In the genomic region with DNA sequence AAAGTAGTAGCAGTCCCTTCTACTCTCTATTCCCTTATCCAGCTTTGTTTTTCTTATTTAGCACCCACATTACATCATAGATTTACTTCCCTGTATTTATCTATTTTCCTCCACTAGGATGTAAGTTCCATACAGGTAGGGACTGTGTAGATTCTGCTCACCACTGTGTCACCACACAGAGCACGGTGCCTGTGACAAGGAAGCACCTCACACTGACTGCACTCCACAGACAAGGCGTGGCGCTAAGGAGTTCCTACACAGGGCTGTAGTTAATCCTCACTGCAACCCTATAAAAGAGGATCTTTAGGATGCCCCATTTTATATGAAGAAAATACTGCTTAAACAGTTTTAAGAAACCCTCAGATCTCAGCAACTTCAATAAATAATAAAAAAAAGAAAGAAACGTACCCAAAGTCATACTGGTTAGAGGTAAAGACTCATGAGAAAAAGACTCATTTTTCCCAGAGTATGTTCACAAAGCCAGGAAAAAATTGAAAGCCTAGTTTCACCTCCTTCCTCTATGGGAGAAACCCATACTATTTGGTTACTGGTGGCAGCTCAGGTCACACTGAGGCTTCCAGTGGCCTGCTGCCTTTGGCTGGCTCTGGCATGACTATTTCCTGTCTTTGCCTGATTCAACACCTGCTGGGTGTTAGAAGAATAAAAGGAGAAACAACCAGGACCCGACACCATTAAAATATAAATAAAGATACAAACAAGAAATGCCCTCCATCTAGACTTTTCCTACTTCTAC, we compare ENCODE assay signal across 3 cellular contexts.
TF ChIP-seq lines count a peak whose summit lies in the region.

No MANE protein-coding gene starts in this region.

TF ChIP-seq in liver, 16 proteins besides CTCF, POLR2A, EP300 and RAD21:
- no peak for TF ChIP-seq GABPA (IDR thresholded peaks at IDR 0.05 in 1 of 2, conservative IDR thresholded peaks at IDR 0.05 in 1 of 2)

TF ChIP-seq in HepG2, 621 proteins besides CTCF, POLR2A, EP300 and RAD21:
- TF ChIP-seq TBL1XR1 (IDR thresholded peaks at IDR 0.05; ENCODE audit: borderline replicate concordance, low read length, partially characterized antibody) (no peak), ZNF260 (CRISPR knock-in tag; IDR thresholded peaks at IDR 0.05; ENCODE audit: borderline replicate concordance, low read depth) (no peak), ZFX (CRISPR knock-in tag; IDR thresholded peaks at IDR 0.05; ENCODE audit: low read depth) (no peak), MTA3 (CRISPR knock-in tag; IDR thresholded peaks at IDR 0.05) (no peak), PAX8 (CRISPR knock-in tag; IDR thresholded peaks at IDR 0.05; ENCODE audit: borderline replicate concordance) (no peak), SRSF4 (IDR thresholded peaks at IDR 0.05; ENCODE audit: low read depth, low read length, poor library complexity, severe bottlenecking) (no peak), ZNF282 (IDR thresholded peaks at IDR 0.05; ENCODE audit: partially characterized antibody) (no peak), PRMT3 (CRISPR knock-in tag; IDR thresholded peaks at IDR 0.05; ENCODE audit: borderline replicate concordance, low read depth) (no peak), RARA (CRISPR knock-in tag; IDR thresholded peaks at IDR 0.05) (no peak), GTF2F1 (IDR thresholded peaks at IDR 0.05; ENCODE audit: low read length) (no peak), ZNF713 (CRISPR knock-in tag; IDR thresholded peaks at IDR 0.05) (no peak)
- TF ChIP-seq, protein P1, sequence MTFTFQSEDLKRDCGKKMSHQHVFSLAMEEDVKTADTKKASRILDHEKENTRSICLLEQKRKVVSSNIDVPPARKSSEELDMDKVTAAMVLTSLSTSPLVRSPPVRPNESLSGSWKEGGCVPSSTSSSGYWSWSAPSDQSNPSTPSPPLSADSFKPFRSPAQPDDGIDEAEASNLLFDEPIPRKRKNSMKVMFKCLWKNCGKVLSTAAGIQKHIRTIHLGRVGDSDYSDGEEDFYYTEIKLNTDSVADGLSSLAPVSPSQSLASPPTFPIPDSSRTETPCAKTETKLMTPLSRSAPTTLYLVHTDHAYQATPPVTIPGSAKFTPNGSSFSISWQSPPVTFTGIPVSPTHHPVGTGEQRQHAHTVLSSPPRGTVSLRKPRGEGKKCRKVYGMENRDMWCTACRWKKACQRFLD (CRISPR knock-in tag; IDR thresholded peaks at IDR 0.05; ENCODE audit: borderline replicate concordance), result no peak
- TF ChIP-seq, protein P2, sequence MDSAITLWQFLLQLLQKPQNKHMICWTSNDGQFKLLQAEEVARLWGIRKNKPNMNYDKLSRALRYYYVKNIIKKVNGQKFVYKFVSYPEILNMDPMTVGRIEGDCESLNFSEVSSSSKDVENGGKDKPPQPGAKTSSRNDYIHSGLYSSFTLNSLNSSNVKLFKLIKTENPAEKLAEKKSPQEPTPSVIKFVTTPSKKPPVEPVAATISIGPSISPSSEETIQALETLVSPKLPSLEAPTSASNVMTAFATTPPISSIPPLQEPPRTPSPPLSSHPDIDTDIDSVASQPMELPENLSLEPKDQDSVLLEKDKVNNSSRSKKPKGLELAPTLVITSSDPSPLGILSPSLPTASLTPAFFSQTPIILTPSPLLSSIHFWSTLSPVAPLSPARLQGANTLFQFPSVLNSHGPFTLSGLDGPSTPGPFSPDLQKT (CRISPR knock-in tag; IDR thresholded peaks at IDR 0.05; ENCODE audit: borderline replicate concordance), result no peak
- TF ChIP-seq, protein P3, sequence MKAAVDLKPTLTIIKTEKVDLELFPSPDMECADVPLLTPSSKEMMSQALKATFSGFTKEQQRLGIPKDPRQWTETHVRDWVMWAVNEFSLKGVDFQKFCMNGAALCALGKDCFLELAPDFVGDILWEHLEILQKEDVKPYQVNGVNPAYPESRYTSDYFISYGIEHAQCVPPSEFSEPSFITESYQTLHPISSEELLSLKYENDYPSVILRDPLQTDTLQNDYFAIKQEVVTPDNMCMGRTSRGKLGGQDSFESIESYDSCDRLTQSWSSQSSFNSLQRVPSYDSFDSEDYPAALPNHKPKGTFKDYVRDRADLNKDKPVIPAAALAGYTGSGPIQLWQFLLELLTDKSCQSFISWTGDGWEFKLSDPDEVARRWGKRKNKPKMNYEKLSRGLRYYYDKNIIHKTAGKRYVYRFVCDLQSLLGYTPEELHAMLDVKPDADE (CRISPR knock-in tag; IDR thresholded peaks at IDR 0.05), result no peak
- TF ChIP-seq, protein P4, sequence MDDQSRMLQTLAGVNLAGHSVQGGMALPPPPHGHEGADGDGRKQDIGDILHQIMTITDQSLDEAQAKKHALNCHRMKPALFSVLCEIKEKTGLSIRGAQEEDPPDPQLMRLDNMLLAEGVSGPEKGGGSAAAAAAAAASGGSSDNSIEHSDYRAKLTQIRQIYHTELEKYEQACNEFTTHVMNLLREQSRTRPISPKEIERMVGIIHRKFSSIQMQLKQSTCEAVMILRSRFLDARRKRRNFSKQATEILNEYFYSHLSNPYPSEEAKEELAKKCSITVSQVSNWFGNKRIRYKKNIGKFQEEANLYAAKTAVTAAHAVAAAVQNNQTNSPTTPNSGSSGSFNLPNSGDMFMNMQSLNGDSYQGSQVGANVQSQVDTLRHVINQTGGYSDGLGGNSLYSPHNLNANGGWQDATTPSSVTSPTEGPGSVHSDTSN (CRISPR knock-in tag; IDR thresholded peaks at IDR 0.05; ENCODE audit: borderline replicate concordance), result no peak
TF ChIP-seq in HepG2: peak in this region for 0.

TF ChIP-seq in H1, 55 proteins besides CTCF, POLR2A, EP300 and RAD21:
- no peak for TF ChIP-seq CBX5 (IDR thresholded peaks at IDR 0.05; ENCODE audit: low read depth, low read length)
- no peak for TF ChIP-seq NANOG (IDR thresholded peaks at IDR 0.05; ENCODE audit: insufficient read depth, low read depth, low read length, poor library complexity, severe bottlenecking)
- TF ChIP-seq ASH2L (IDR thresholded peaks at IDR 0.05; ENCODE audit: low read length), result no peak
- no peak for TF ChIP-seq SIN3A (conservative IDR thresholded peaks at IDR 0.05 in 1 of 2, IDR thresholded peaks at IDR 0.05 in 1 of 2; ENCODE audit: low read depth in 1 of 2, low read length in 2 of 2)
- no peak for TF ChIP-seq KDM5A (IDR thresholded peaks at IDR 0.05; ENCODE audit: low read length)
- no peak for TF ChIP-seq POLR2AphosphoS5 (IDR thresholded peaks at IDR 0.05; ENCODE audit: low read depth, low read length)
- TF ChIP-seq BCL11A (IDR thresholded peaks at IDR 0.05; ENCODE audit: low read depth in 2 of 2, low read length in 2 of 2), result no peak
- TF ChIP-seq, protein P5, sequence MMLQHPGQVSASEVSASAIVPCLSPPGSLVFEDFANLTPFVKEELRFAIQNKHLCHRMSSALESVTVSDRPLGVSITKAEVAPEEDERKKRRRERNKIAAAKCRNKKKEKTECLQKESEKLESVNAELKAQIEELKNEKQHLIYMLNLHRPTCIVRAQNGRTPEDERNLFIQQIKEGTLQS (IDR thresholded peaks at IDR 0.05; ENCODE audit: insufficient read depth, low read depth, low read length), result no peak
- no peak for TF ChIP-seq CTBP2 (IDR thresholded peaks at IDR 0.05; ENCODE audit: borderline replicate concordance, insufficient read depth, insufficient read length, low read length)
- TF ChIP-seq RFX5 (IDR thresholded peaks at IDR 0.05; ENCODE audit: borderline replicate concordance, low read depth, low read length), result no peak
- TF ChIP-seq TBP (IDR thresholded peaks at IDR 0.05; ENCODE audit: low read depth, low read length), result no peak
- TF ChIP-seq TAF1 (IDR thresholded peaks at IDR 0.05; ENCODE audit: low read depth, low read length), result no peak
- TF ChIP-seq SIRT6 (IDR thresholded peaks at IDR 0.05; ENCODE audit: low read length), result no peak
- no peak for TF ChIP-seq CHD2 (IDR thresholded peaks at IDR 0.05; ENCODE audit: low read length)
- no peak for TF ChIP-seq CEBPB (IDR thresholded peaks at IDR 0.05; ENCODE audit: low read depth, low read length)
- TF ChIP-seq, protein P6, sequence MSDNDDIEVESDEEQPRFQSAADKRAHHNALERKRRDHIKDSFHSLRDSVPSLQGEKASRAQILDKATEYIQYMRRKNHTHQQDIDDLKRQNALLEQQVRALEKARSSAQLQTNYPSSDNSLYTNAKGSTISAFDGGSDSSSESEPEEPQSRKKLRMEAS (IDR thresholded peaks at IDR 0.05), result no peak
